8 cellular contexts compared by ENCODE assay signal in genomic region chr7:47327698-47328391, GRCh38.
A peak's percentile ranks its signal among the peaks of the same experiment; 100 is the strongest.
DNase-seq lines count a peak whose midpoint lies in the region; ATAC-seq and TF ChIP-seq lines count a peak whose summit lies in the region.

No MANE protein-coding gene starts in this region.

- intact Hi-C loops in colonic mucosa (cut with DNase I), result no loop called here

- H3K27ac ChIP-seq in colonic mucosa, result peak overlapping the region; percentile 75
- H3K27ac ChIP-seq in layer of hippocampus (ENCODE audit: low read depth, low read length), result peak overlapping the region; percentile 68
- peak overlapping the region; percentile 60 for H3K27ac ChIP-seq in stomach smooth muscle (ENCODE audit: low read length)

- TF ChIP-seq EP300 in Ishikawa (IDR thresholded peaks at IDR 0.05; ENCODE audit: borderline replicate concordance), result 0 out of 2 replicates have a peak, but pooled peaks have one; percentile 32

- no peaks in the 10 kb centered on the region for H3K4me1 Mint-ChIP-seq in activated naive CD4-positive, alpha-beta T cell treated with anti-CD3 and anti-CD28 coated beads, Interleukin-2, amount 10 ng/mL, durations not matched to agents 7 days and 5 days

- TF ChIP-seq RAD21 in Ishikawa (IDR thresholded peaks at IDR 0.05; ENCODE audit: low read depth), result no peak

- DNase-seq in colonic mucosa (peak; percentile 83), OCI-M2 (lab: John Stamatoyannopoulos, UW; ENCODE audit: unreplicated experiment) (no peak)
- DNase-seq in activated naive CD4-positive, alpha-beta T cell treated with anti-CD3 and anti-CD28 coated beads, Interleukin-2, amount 10 ng/mL, durations not matched to agents 7 days and 5 days, result no peak

- peaks cover 16% of the 10 kb centered on the region for H3K4me1 ChIP-seq in colonic mucosa
- H3K4me1 ChIP-seq in stomach smooth muscle (ENCODE audit: control insufficient read depth, insufficient read depth, low read length), result peaks cover 35% of the 10 kb centered on the region

- peaks cover 2% of the 10 kb centered on the region for H3K9me3 Mint-ChIP-seq in activated naive CD4-positive, alpha-beta T cell treated with anti-CD3 and anti-CD28 coated beads, Interleukin-2, amount 10 ng/mL, durations not matched to agents 7 days and 5 days

- H3K27me3 ChIP-seq in colonic mucosa (no peaks in the 10 kb centered on the region), layer of hippocampus (ENCODE audit: control insufficient read depth, insufficient read depth, low read length) (no peaks in the 10 kb centered on the region), stomach smooth muscle (ENCODE audit: control insufficient read depth in 1 of 2, insufficient read depth in 2 of 2, low read length in 2 of 2) (no peaks in the 10 kb centered on the region)

- no peaks in the 10 kb centered on the region for H3K27me3 Mint-ChIP-seq in activated naive CD4-positive, alpha-beta T cell treated with anti-CD3 and anti-CD28 coated beads, Interleukin-2, amount 10 ng/mL, durations not matched to agents 7 days and 5 days

- H3K36me3 Mint-ChIP-seq in activated naive CD4-positive, alpha-beta T cell treated with anti-CD3 and anti-CD28 coated beads, Interleukin-2, amount 10 ng/mL, durations not matched to agents 7 days and 5 days, result no peaks in the 10 kb centered on the region

- H3K9me3 ChIP-seq in colonic mucosa (no peaks in the 10 kb centered on the region), stomach smooth muscle (ENCODE audit: control insufficient read depth in 2 of 2, low read length in 2 of 2) (no peaks in the 10 kb centered on the region)

- TF ChIP-seq CTCF in colonic mucosa (IDR thresholded peaks at IDR 0.05), result no peak

- H3K36me3 ChIP-seq in colonic mucosa (no peaks in the 10 kb centered on the region), stomach smooth muscle (ENCODE audit: control insufficient read depth in 2 of 2, insufficient read depth in 2 of 2, low read length in 2 of 2) (no peaks in the 10 kb centered on the region)

- H3K9ac ChIP-seq in colonic mucosa (ENCODE audit: low read depth in 2 of 2, low read length in 2 of 2), result peak overlapping the region; percentile 40 to 70
- peak overlapping the region in 1 of 2 donors; percentile 36 for H3K9ac ChIP-seq in stomach smooth muscle (ENCODE audit: low read length in 2 of 2)

- CTCF ChIA-PET in activated naive CD4-positive, alpha-beta T cell treated with anti-CD3 and anti-CD28 coated beads, Interleukin-2, amount 10 ng/mL, durations not matched to agents 7 days and 5 days (lab: Charles Lee), result no interaction called here

- H3K4me3 ChIP-seq in colonic mucosa (no peak overlapping the region), stomach smooth muscle (ENCODE audit: low read length in 2 of 2) (peak overlapping the region in 1 of 2 donors; percentile 64)

- ATAC-seq in GM21529 (IDR thresholded peaks at IDR 0.05; ENCODE audit: unreplicated experiment), result no peak
- ATAC-seq in activated CD4-positive, CD25-positive, alpha-beta regulatory T cell treated with anti-CD3 and anti-CD28 coated beads, Interleukin-2, amount 50 U/mL, for 24 hours, result no peak

- H3K27ac Mint-ChIP-seq in activated naive CD4-positive, alpha-beta T cell treated with anti-CD3 and anti-CD28 coated beads, Interleukin-2, amount 10 ng/mL, durations not matched to agents 7 days and 5 days, result no peak overlapping the region

- no peak overlapping the region for H3K4me3 Mint-ChIP-seq in activated naive CD4-positive, alpha-beta T cell treated with anti-CD3 and anti-CD28 coated beads, Interleukin-2, amount 10 ng/mL, durations not matched to agents 7 days and 5 days

TF ChIP-seq in Ishikawa, 13 proteins besides CTCF, POLR2A, EP300 and RAD21:
- TF ChIP-seq TCF12 (IDR thresholded peaks at IDR 0.05; ENCODE audit: low read depth) (0 out of 2 replicates have a peak, but pooled peaks have one; percentile 26), MAX (IDR thresholded peaks at IDR 0.05) (no peak; the same call in 1 of the 2 replicates), NFIC (IDR thresholded peaks at IDR 0.05) (peak; percentile 67), TEAD4 (IDR thresholded peaks at IDR 0.05) (no peak; the same call in 1 of the 2 replicates), TAF1 (IDR thresholded peaks at IDR 0.05; ENCODE audit: low read depth) (no peak)
- TF ChIP-seq, protein P1, sequence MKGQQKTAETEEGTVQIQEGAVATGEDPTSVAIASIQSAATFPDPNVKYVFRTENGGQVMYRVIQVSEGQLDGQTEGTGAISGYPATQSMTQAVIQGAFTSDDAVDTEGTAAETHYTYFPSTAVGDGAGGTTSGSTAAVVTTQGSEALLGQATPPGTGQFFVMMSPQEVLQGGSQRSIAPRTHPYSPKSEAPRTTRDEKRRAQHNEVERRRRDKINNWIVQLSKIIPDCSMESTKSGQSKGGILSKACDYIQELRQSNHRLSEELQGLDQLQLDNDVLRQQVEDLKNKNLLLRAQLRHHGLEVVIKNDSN (IDR thresholded peaks at IDR 0.05), result no peak
TF ChIP-seq in Ishikawa: peak in this region for 2.
